Comparison of ENCODE assay signal across 12 cellular contexts in the genomic region with DNA sequence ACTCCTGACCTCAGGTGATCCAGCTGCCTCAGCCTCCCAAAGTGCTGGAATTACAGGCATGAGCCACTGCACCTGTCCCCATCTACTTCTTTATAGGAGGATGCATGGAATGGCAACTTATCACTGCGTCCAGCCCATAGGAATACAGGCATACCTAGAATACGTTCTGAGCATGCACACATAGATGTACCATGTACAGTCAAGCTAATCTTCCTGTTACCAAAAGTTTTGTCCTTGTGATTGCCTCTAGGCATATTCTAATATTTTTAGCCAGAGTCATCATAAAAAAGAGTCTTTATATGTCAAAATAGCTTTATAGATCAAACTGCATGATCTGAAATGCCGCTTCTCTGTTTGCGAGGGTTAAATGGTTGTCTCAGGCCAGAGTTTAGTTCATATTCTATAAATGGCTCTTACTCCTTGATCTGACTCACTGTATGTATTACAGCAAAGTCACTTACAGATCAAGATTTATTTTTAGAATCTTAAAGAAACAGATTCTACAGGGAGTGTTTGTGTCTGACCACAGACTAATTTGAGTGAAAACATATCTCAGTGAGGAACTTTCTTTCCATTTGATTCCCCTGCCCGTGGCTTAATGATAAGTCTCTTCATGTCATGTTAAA.
DNase-seq lines count a peak whose midpoint lies in the region; FAIRE-seq and TF ChIP-seq lines count a peak whose summit lies in the region.
"Had no signal": no experiment of that assay in that cellular context is flagged by ENCODE, and none has a peak within 500 bp of the region (broad histone marks: within the 10 kb centered on the region; RNA-seq: fewer than 3 reads in every experiment).

No MANE protein-coding gene starts in this region.

- H3K4me1 Mint-ChIP-seq in HFFc6 (ENCODE audit: low read depth), result peaks cover 13% of the 10 kb centered on the region; the same call in 1 of the 2 replicates
- H3K4me1 Mint-ChIP-seq: activated B cell treated with CpG ODN at 0.5 μM for 24 hours; central memory CD8-positive, alpha-beta T cell had no signal

- no peak overlapping the region; the same call in 1 of the 2 replicates for H3K27ac Mint-ChIP-seq in HFFc6
- H3K27ac Mint-ChIP-seq: activated B cell treated with CpG ODN at 0.5 μM for 24 hours had no signal

- no peaks in the 10 kb centered on the region; the same call in 1 of the 2 replicates for H3K9me3 Mint-ChIP-seq in HFFc6
- H3K9me3 Mint-ChIP-seq: activated B cell treated with CpG ODN at 0.5 μM for 24 hours; central memory CD8-positive, alpha-beta T cell had no signal

- no peak for TF ChIP-seq POLR2A in spleen (IDR thresholded peaks at IDR 0.05)

- H3K27ac ChIP-seq in spleen, result no peak overlapping the region
- H3K27ac ChIP-seq: foreskin keratinocyte, SJCRH30 had no signal

- peaks cover 0 to 5% (median 0%) of the 10 kb centered on the region in 6 donors for H3K4me1 ChIP-seq in spleen

- no peaks in the 10 kb centered on the region for H3K36me3 Mint-ChIP-seq in HFFc6 (ENCODE audit: low read depth)

- H3K9me3 ChIP-seq in spleen, result no peaks in the 10 kb centered on the region
- H3K9me3 ChIP-seq: SJCRH30 had no signal

- no peaks in the 10 kb centered on the region for H3K36me3 ChIP-seq in spleen
- H3K36me3 ChIP-seq: SJCRH30 had no signal

- TF ChIP-seq CTCF in AG10803 (conservative IDR thresholded peaks at IDR 0.05; ENCODE audit: low read length) (no peak), HFFc6 (IDR thresholded peaks at IDR 0.05) (no peak), spleen (IDR thresholded peaks at IDR 0.05 in 8 of 11, conservative IDR thresholded peaks at IDR 0.05 in 3 of 11) (no peak)

- H3K4me3 Mint-ChIP-seq in HFFc6, result no peak overlapping the region
- H3K4me3 Mint-ChIP-seq: activated B cell treated with CpG ODN at 0.5 μM for 24 hours; central memory CD8-positive, alpha-beta T cell had no signal

- intact Hi-C loops in spleen (cut with DNase I; ENCODE audit: low total_unique reads), result loop anchor here (10.0 kb wide), 2 partner anchors 238 to 328 kb away; no protein-coding TSS in a partner anchor

- H3K27me3 ChIP-seq in spleen (replicated peaks in 1 of 7), result no peaks in the 10 kb centered on the region
- H3K27me3 ChIP-seq: foreskin keratinocyte, SJCRH30 had no signal

- peak; percentile 65 for FAIRE-seq in islet of Langerhans (lab: Jason Lieb, UNC)

- H3K4me3 ChIP-seq in AG10803 (ENCODE audit: low read length) (no peak overlapping the region), spleen (no peak overlapping the region)
- H3K4me3 ChIP-seq: SJCRH30 had no signal

- peak; percentile 40 for DNase-seq in AG10803 (ENCODE audit: low read depth)
- peak; percentile 65 for DNase-seq in HFFc6
- DNase-seq in astrocyte of the hippocampus (ENCODE audit: low read depth, low spot score), result peak; percentile 44
- no peak for DNase-seq in spleen
- DNase-seq in LoVo (ENCODE audit: low spot score), result no peak
- no peak for DNase-seq in activated naive CD4-positive, alpha-beta T cell treated with anti-CD3 and anti-CD28 coated beads, Interleukin-2, amount 50 U/mL, for 16 hours
- DNase-seq in pons (ENCODE audit: low spot score), result no peak
- DNase-seq: activated B cell treated with CpG ODN at 0.5 μM for 24 hours had no signal

- WGBS in spleen, 5 donors, result 76 to 81% (median 79%) methylated on average over 5 of the region's 5 CpGs

- H3K27me3 Mint-ChIP-seq in HFFc6 (ENCODE audit: insufficient read depth), result no peaks in the 10 kb centered on the region

Comparison
In these comparisons a context has a peak if more than half of its experiments do, and no peak if none do; other contexts are left out.
1. DNase-seq: peak in AG10803 (single experiment), HFFc6 (single experiment) and astrocyte of the hippocampus (single experiment); none in spleen (single experiment), LoVo (single experiment), activated naive CD4-positive, alpha-beta T cell treated with anti-CD3 and anti-CD28 coated beads, Interleukin-2, amount 50 U/mL, for 16 hours (single experiment) and pons (single experiment).